Comparison of ENCODE assay signal across 1 cellular context in genomic region chr6:157461000-157461915, GRCh38.
A peak's percentile ranks its signal among the peaks of the same experiment; 100 is the strongest.
TF ChIP-seq lines count a peak whose summit lies in the region.

No MANE protein-coding gene starts in this region.

TF ChIP-seq in HepG2, 621 proteins besides CTCF, POLR2A, EP300 and RAD21 (continued from another document):
- TF ChIP-seq, protein P1, sequence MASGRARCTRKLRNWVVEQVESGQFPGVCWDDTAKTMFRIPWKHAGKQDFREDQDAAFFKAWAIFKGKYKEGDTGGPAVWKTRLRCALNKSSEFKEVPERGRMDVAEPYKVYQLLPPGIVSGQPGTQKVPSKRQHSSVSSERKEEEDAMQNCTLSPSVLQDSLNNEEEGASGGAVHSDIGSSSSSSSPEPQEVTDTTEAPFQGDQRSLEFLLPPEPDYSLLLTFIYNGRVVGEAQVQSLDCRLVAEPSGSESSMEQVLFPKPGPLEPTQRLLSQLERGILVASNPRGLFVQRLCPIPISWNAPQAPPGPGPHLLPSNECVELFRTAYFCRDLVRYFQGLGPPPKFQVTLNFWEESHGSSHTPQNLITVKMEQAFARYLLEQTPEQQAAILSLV (CRISPR knock-in tag; IDR thresholded peaks at IDR 0.05; ENCODE audit: borderline replicate concordance): no peak
- TF ChIP-seq POLR2G (IDR thresholded peaks at IDR 0.05; ENCODE audit: low read depth, low read length) (no peak), ZNF430 (CRISPR knock-in tag; IDR thresholded peaks at IDR 0.05) (peak; percentile 8; the same call in 1 of the 2 replicates), IRF2 (CRISPR knock-in tag; IDR thresholded peaks at IDR 0.05) (0 out of 2 replicates have a peak, but pooled peaks have one; percentile 10), ASH2L (IDR thresholded peaks at IDR 0.05; ENCODE audit: insufficient read length, low read depth, low read length) (no peak), TBX2 (CRISPR knock-in tag; IDR thresholded peaks at IDR 0.05; ENCODE audit: borderline replicate concordance) (peak; percentile 79; the same call in 1 of the 2 replicates), ZNF224 (CRISPR knock-in tag; IDR thresholded peaks at IDR 0.05) (0 out of 2 replicates have a peak, but pooled peaks have one; percentile 53), RFXAP (CRISPR knock-in tag; IDR thresholded peaks at IDR 0.05; ENCODE audit: borderline replicate concordance) (no peak)
